Comparison of ENCODE assay signal across 10 cellular contexts in the genomic region with DNA sequence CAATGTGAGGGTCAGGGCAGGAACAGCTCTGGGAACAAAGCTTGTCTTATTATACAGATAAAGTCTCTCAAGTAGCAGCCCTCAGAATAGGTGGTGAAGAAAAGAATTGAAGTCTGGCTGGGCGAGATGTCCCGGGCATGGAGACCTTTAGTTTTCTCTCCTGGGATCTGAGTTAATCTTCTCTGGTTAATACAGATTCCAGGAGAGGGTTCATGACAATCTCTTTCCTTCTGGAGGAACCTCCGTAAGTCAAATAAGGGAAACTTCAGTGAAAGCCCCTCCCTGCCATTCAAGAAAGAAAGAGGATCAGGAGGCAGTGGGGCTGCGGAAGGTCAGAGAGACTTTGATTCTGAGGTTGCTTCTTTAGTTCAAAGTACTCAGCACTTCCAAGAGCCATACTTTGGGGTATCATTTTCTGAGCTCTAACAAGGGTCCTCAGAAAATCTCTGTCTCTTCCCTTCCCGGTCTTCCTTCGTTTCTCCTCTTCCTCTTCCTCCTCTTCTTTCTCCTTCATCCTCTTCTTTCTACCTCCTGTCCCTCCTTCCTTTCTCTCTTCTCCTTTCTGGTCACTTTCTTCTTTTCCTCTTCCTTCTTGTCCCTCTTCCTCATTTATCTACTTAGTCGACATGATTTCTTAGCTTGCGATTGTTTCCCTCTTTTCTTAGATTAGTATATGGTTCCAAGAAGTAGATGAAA. TPM values are rescaled to one million over a fixed set of nuclear protein-coding genes. Genes with fewer than 3 reads are reported as not detected.
DNase-seq lines count a peak whose midpoint lies in the region; ATAC-seq and TF ChIP-seq lines count a peak whose summit lies in the region.
"Had no signal": no experiment of that assay in that cellular context is flagged by ENCODE, and none has a peak within 500 bp of the region (broad histone marks: within the 10 kb centered on the region; RNA-seq: fewer than 3 reads in every experiment).

No MANE protein-coding gene starts in this region.

- peak overlapping the region; percentile 98 for H3K27ac ChIP-seq in CD8-positive, alpha-beta memory T cell (ENCODE audit: low read depth, low read length)
- peak overlapping the region; percentile 63; the same call in 1 of the 2 replicates for H3K27ac ChIP-seq in Karpas-422 (ENCODE audit: low read length)
- peak overlapping the region; percentile 80 for H3K27ac ChIP-seq in neutrophil

- peak overlapping the region; percentile 83 for H3K4me2 ChIP-seq in Karpas-422 (ENCODE audit: low read depth, low read length, poor library complexity, severe bottlenecking)

- no peak for DNase-seq in CD8-positive, alpha-beta memory T cell
- DNase-seq in Karpas-422 (no peak), NCI-H2171 treated with DMSO at 0.1 percent for 48 hours (lab: John Stamatoyannopoulos, UW) (no peak), medulla oblongata (ENCODE audit: extremely low spot score) (no peak), HT-29 (ENCODE audit: low spot score) (no peak)
- DNase-seq in effector memory CD8-positive, alpha-beta T cell = no peak
- DNase-seq: activated CD4-positive, alpha-beta T cell treated with anti-CD3 and anti-CD28 coated beads for 1 hour; stimulated activated CD4-positive, alpha-beta T cell treated with anti-CD3 and anti-CD28 coated beads, Interleukin-12 subunit alpha, Interleukin-12 subunit beta, amount 100 ng/mL, for 4 hours had no signal

- H3K4me3 ChIP-seq in CD8-positive, alpha-beta memory T cell (ENCODE audit: low read length) = peak overlapping the region; percentile 77
- H3K4me3 ChIP-seq in Karpas-422 (ENCODE audit: low read length) (peak overlapping the region; percentile 69), neutrophil (ENCODE audit: low read depth in 1 of 2, low read length in 1 of 2) (no peak overlapping the region)

- peaks cover 0 to 6% (median 0%) of the 10 kb centered on the region in 3 donors for H3K36me3 Mint-ChIP-seq in CD8-positive, alpha-beta memory T cell
- peaks cover 19% of the 10 kb centered on the region for H3K36me3 Mint-ChIP-seq in effector memory CD8-positive, alpha-beta T cell (ENCODE audit: insufficient read depth)

- H3K4me3 Mint-ChIP-seq in CD8-positive, alpha-beta memory T cell = peak overlapping the region in 6 of 7 donors; percentile 21 to 62 (median 32)
- peak overlapping the region; percentile 27 to 41 for H3K4me3 Mint-ChIP-seq in effector memory CD8-positive, alpha-beta T cell

- peaks cover 0 to 6% of the 10 kb centered on the region in 2 donors for H3K27me3 Mint-ChIP-seq in CD8-positive, alpha-beta memory T cell
- no peaks in the 10 kb centered on the region for H3K27me3 Mint-ChIP-seq in effector memory CD8-positive, alpha-beta T cell

- H3K79me2 ChIP-seq in Karpas-422 (ENCODE audit: low read length) = peaks cover under 1% of the 10 kb centered on the region; the same call in 1 of the 2 replicates

- no peak for ATAC-seq in effector memory CD8-positive, alpha-beta T cell (replicated peaks)
- no peak for ATAC-seq in HG03520 (IDR thresholded peaks at IDR 0.05; ENCODE audit: unreplicated experiment)

- TF ChIP-seq CTCF in neutrophil (IDR thresholded peaks at IDR 0.05) = no peak

- H3K36me3 ChIP-seq in CD8-positive, alpha-beta memory T cell (ENCODE audit: insufficient read depth, low read length) = no peaks in the 10 kb centered on the region
- H3K36me3 ChIP-seq in Karpas-422 (ENCODE audit: insufficient read depth, low read length) = no peaks in the 10 kb centered on the region
- no peaks in the 10 kb centered on the region for H3K36me3 ChIP-seq in neutrophil

- H3K9ac ChIP-seq in Karpas-422 (ENCODE audit: low read length) = peak overlapping the region; percentile 66

- H3K4me1 Mint-ChIP-seq in CD8-positive, alpha-beta memory T cell = peaks cover 3 to 15% (median 10%) of the 10 kb centered on the region in 3 donors
- peaks cover under 1 to 10% of the 10 kb centered on the region in 2 donors for H3K4me1 Mint-ChIP-seq in effector memory CD8-positive, alpha-beta T cell (ENCODE audit: low read depth in 2 of 2)

- H3K9me2 ChIP-seq in Karpas-422 (replicated peaks; ENCODE audit: insufficient read depth, low read length) = no peaks in the 10 kb centered on the region

- no peaks in the 10 kb centered on the region for H4K20me1 ChIP-seq in Karpas-422 (ENCODE audit: insufficient read depth, low read depth, low read length)

- peak overlapping the region in 3 of 8 donors; percentile 24 to 78 (median 46) for H3K27ac Mint-ChIP-seq in CD8-positive, alpha-beta memory T cell
- no peak overlapping the region for H3K27ac Mint-ChIP-seq in effector memory CD8-positive, alpha-beta T cell

- CTCF ChIA-PET in CD8-positive, alpha-beta memory T cell (lab: Charles Lee) = interaction anchor here (0.8 to 2.3 kb wide), 4 partner anchors 165 to 330 kb away, joined by 3 to 9 read pairs (median 4); a partner anchor contains a TSS

- no peaks in the 10 kb centered on the region for H3K9me3 Mint-ChIP-seq in CD8-positive, alpha-beta memory T cell
- no peaks in the 10 kb centered on the region for H3K9me3 Mint-ChIP-seq in effector memory CD8-positive, alpha-beta T cell

- POLR2A ChIA-PET in CD8-positive, alpha-beta memory T cell (lab: Charles Lee) = interaction anchor here (0.5 kb wide), 1 partner anchor 320 kb away, joined by 3 read pairs; no protein-coding TSS in a partner anchor

- H3K27me3 ChIP-seq in CD8-positive, alpha-beta memory T cell (ENCODE audit: insufficient read depth, low read length, poor library complexity, severe bottlenecking) = no peaks in the 10 kb centered on the region
- H3K27me3 ChIP-seq in Karpas-422 (ENCODE audit: low read length) (no peaks in the 10 kb centered on the region), neutrophil (peaks cover 11% of the 10 kb centered on the region)

- peaks cover 17% of the 10 kb centered on the region for H3K4me1 ChIP-seq in CD8-positive, alpha-beta memory T cell (ENCODE audit: insufficient read depth, low read length)
- peaks cover 25% of the 10 kb centered on the region for H3K4me1 ChIP-seq in Karpas-422 (ENCODE audit: low read length)
- peaks cover 16 to 22% of the 10 kb centered on the region in 2 experiments for H3K4me1 ChIP-seq in neutrophil (ENCODE audit: control insufficient read depth in 1 of 2, insufficient read depth in 1 of 2, low read depth in 1 of 2, low read length in 1 of 2)

- peak overlapping the region; percentile 91 for H2AFZ ChIP-seq in Karpas-422 (ENCODE audit: low read length)

- H3K9me3 ChIP-seq in CD8-positive, alpha-beta memory T cell (ENCODE audit: low read length) = no peaks in the 10 kb centered on the region
- H3K9me3 ChIP-seq in Karpas-422 (ENCODE audit: low read length) = no peaks in the 10 kb centered on the region
- no peaks in the 10 kb centered on the region for H3K9me3 ChIP-seq in neutrophil

RNA-seq across cellular contexts. Expression of gene ZNF184, which starts 4.6 kb away (rescaled TPM):
- 10 to 100 TPM in 1 of 2 experiments, 1 to 10 TPM in 1; 9.7 to 10.0 TPM for total RNA-seq in CD8-positive, alpha-beta memory T cell
- 10.8 TPM for polyA plus RNA-seq in CD8-positive, alpha-beta memory T cell
- total RNA-seq in Karpas-422 (2014; rRNA removed; shearing (Covaris generic); ENCODE audit: low replicate concordance) = 9.5 and 18.8 TPM in 2 replicates
- total RNA-seq in HT-29 (2014; rRNA removed; shearing (Covaris generic)) = 2.5 and 3.1 TPM in 2 replicates

Comparison
In these comparisons a context has a peak if more than half of its experiments do, and no peak if none do; other contexts are left out.
1. H3K4me3 ChIP-seq: peak in CD8-positive, alpha-beta memory T cell (single experiment) and Karpas-422 (single experiment); none in neutrophil (0 of 2).
2. Peak in every context shown above with its lines, with median percentiles within 50 percentile points of each other: H3K27ac ChIP-seq.